1 cellular context compared by ENCODE assay signal in genomic region chr17:51147641-51148040, GRCh38.
TF ChIP-seq lines count a peak whose summit lies in the region.

No MANE protein-coding gene starts in this region.

TF ChIP-seq in GM12878, 131 proteins besides CTCF, POLR2A, EP300 and RAD21 (continued from another document):
- no peak for TF ChIP-seq MTA3 (IDR thresholded peaks at IDR 0.05; ENCODE audit: borderline replicate concordance, low read length)
- TF ChIP-seq, protein P1, sequence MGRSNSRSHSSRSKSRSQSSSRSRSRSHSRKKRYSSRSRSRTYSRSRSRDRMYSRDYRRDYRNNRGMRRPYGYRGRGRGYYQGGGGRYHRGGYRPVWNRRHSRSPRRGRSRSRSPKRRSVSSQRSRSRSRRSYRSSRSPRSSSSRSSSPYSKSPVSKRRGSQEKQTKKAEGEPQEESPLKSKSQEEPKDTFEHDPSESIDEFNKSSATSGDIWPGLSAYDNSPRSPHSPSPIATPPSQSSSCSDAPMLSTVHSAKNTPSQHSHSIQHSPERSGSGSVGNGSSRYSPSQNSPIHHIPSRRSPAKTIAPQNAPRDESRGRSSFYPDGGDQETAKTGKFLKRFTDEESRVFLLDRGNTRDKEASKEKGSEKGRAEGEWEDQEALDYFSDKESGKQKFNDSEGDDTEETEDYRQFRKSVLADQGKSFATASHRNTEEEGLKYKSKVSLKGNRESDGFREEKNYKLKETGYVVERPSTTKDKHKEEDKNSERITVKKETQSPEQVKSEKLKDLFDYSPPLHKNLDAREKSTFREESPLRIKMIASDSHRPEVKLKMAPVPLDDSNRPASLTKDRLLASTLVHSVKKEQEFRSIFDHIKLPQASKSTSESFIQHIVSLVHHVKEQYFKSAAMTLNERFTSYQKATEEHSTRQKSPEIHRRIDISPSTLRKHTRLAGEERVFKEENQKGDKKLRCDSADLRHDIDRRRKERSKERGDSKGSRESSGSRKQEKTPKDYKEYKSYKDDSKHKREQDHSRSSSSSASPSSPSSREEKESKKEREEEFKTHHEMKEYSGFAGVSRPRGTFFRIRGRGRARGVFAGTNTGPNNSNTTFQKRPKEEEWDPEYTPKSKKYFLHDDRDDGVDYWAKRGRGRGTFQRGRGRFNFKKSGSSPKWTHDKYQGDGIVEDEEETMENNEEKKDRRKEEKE (IDR thresholded peaks at IDR 0.05) = no peak
